In genomic region chr13:40445557-40445990, GRCh38 we compare ENCODE assay signal across 8 cellular contexts.
DNase-seq lines count a peak whose midpoint lies in the region; ATAC-seq and TF ChIP-seq lines count a peak whose summit lies in the region.

No MANE protein-coding gene starts in this region.

- peak overlapping the region; percentile 83 for H3K27ac ChIP-seq in SJSA1

- peak; percentile 98 for ATAC-seq in GM19452 (IDR thresholded peaks at IDR 0.05; ENCODE audit: unreplicated experiment)
- peak; percentile 99 for ATAC-seq in HG03432 (IDR thresholded peaks at IDR 0.05; ENCODE audit: unreplicated experiment)

- peak; percentile 87 for DNase-seq in GM10266 (ENCODE audit: extremely low spot score)
- DNase-seq in SJSA1 (ENCODE audit: low read depth in 1 of 2, low spot score in 2 of 2), result peak; percentile 81 to 88
- peak; percentile 56 for DNase-seq in iPS-NIHi11 (ENCODE audit: low spot score)
- no peak for DNase-seq in T1000 (lab: John Stamatoyannopoulos, UW)
- no peak for DNase-seq in stimulated activated naive CD4-positive, alpha-beta T cell (lab: John Stamatoyannopoulos, UW)
- no peak for DNase-seq in T-helper 9 cell

- no peaks in the 10 kb centered on the region for H3K9me3 ChIP-seq in SJSA1 (replicated peaks)

- no peaks in the 10 kb centered on the region for H3K27me3 ChIP-seq in SJSA1 (replicated peaks)

- H3K4me3 ChIP-seq in SJSA1, result no peak overlapping the region

- peaks cover 31% of the 10 kb centered on the region for H3K4me1 ChIP-seq in SJSA1 (replicated peaks)

- TF ChIP-seq CTCF in GM10266 (IDR thresholded peaks at IDR 0.05; ENCODE audit: control insufficient read depth, insufficient read depth, low read depth, missing control alignments), result no peak

- H3K36me3 ChIP-seq in SJSA1, result no peaks in the 10 kb centered on the region

Comparison
In these comparisons a context has a peak if more than half of its experiments do, and no peak if none do; other contexts are left out.
1. DNase-seq: peak in GM10266 (single experiment), SJSA1 (2 of 2) and iPS-NIHi11 (single experiment); none in T1000 (single experiment), stimulated activated naive CD4-positive, alpha-beta T cell (0 of 6) and T-helper 9 cell (single experiment).